In genomic region chr17:57718878-57719277, GRCh38 we compare ENCODE assay signal across 39 cellular contexts. TPM values are rescaled to one million over a fixed set of nuclear protein-coding genes. Genes with fewer than 3 reads are reported as not detected.
"Had no signal": no experiment of that assay in that cellular context is flagged by ENCODE, and none has a peak within 500 bp of the region (broad histone marks: within the 10 kb centered on the region; RNA-seq: fewer than 3 reads in every experiment).

No MANE protein-coding gene starts in this region.

- H3K36me3 ChIP-seq: ascending aorta, cardiac muscle cell had no signal

- H3K27ac ChIP-seq: ascending aorta, cardiac muscle cell, VCaP had no signal

- H3K9me3 ChIP-seq: ascending aorta had no signal

- H3K4me1 ChIP-seq: ascending aorta had no signal

- H3K27me3 ChIP-seq: ascending aorta had no signal

- H3K9me3 Mint-ChIP-seq: activated B cell treated with CpG ODN at 0.5 μM for 24 hours; activated CD4-positive, alpha-beta memory T cell treated with anti-CD3 and anti-CD28 coated beads for 36 hours; activated CD4-positive, alpha-beta T cell treated with anti-CD3 and anti-CD28 coated beads, Interleukin-2, amount 10 ng/mL, durations not matched to agents 24 days and 14 days; activated CD8-positive, alpha-beta T cell treated with anti-CD3 and anti-CD28 coated beads for 36 hours; activated naive CD4-positive, alpha-beta T cell treated with anti-CD3 and anti-CD28 coated beads for 36 hours; activated naive CD4-positive, alpha-beta T cell treated with anti-CD3 and anti-CD28 coated beads, Interleukin-2, amount 50 U/mL, for 72 hours; activated naive CD8-positive, alpha-beta T cell treated with anti-CD3 and anti-CD28 coated beads, Interleukin-2, amount 10 ng/mL, durations not matched to agents 7 days and 5 days; activated naive CD8-positive, alpha-beta T cell treated with anti-CD3 and anti-CD28 coated beads, Interleukin-2, amount 50 U/mL, for 24 hours; activated T-cell treated with anti-CD3 and anti-CD28 coated beads, Interleukin-2, amount 50 U/mL, for 4 hours; activated T-cell treated with anti-CD3 and anti-CD28 coated beads, Interleukin-2, amount 50 U/mL, for 72 hours; activated T-helper 1 cell treated with anti-CD3 and anti-CD28 coated beads, Interleukin-12 subunit alpha, Interleukin-12 subunit beta, Interleukin-2, Interleukin-4 antibody, amounts not matched to agents 30 ng/mL and 10 ng/mL and 1 ng/mL, durations not matched to agents 14 hours and 24 hours and 36 hours; activated T-helper 17 cell treated with anti-CD3 and anti-CD28 coated beads, Interleukin-2, amount 50 U/mL, for 72 hours; central memory CD8-positive, alpha-beta T cell; T-helper 1 cell treated with Interleukin-12 subunit alpha and Interleukin-12 subunit beta and Interleukin-4 antibody, amounts not matched to agents 30 μg/mL and 1 μg/mL, for 36 hours; T-helper 2 cell treated with Interferon-gamma antibody and Interleukin-4, amounts not matched to agents 5 μg/mL and 100 μg/mL, for 36 hours had no signal

- H3K4me3 ChIP-seq: ascending aorta, cardiac muscle cell had no signal

- DNase-seq: activated B cell treated with CpG ODN at 0.5 μM for 24 hours; activated CD4-positive, alpha-beta memory T cell treated with anti-CD3 and anti-CD28 coated beads for 36 hours; activated CD4-positive, alpha-beta T cell treated with anti-CD3 and anti-CD28 coated beads for 4 hours; activated CD4-positive, alpha-beta T cell treated with anti-CD3 and anti-CD28 coated beads, Interleukin-2, amount 10 ng/mL, durations not matched to agents 24 days and 14 days; activated CD4-positive, alpha-beta T cell treated with anti-CD3 and anti-CD28 coated beads, Interleukin-2, amount 50 U/mL, for 1 hour; activated CD4-positive, alpha-beta T cell treated with anti-CD3 and anti-CD28 coated beads, Interleukin-2, amount 50 U/mL, for 4 hours; activated CD4-positive, CD25-positive, alpha-beta regulatory T cell treated with anti-CD3 and anti-CD28 coated beads, Interleukin-2, amount 50 U/mL, for 72 hours; activated CD8-positive, alpha-beta memory T cell treated with anti-CD3 and anti-CD28 coated beads, Interleukin-2, amount 50 U/mL, for 4 hours; activated CD8-positive, alpha-beta T cell treated with anti-CD3 and anti-CD28 coated beads for 36 hours; activated gamma-delta T cell treated with Interleukin-2 at 50 U/mL for 16 hours; activated naive CD4-positive, alpha-beta T cell; activated naive CD4-positive, alpha-beta T cell treated with anti-CD3 and anti-CD28 coated beads for 36 hours; activated naive CD4-positive, alpha-beta T cell treated with anti-CD3 and anti-CD28 coated beads, Interleukin-2, amount 50 U/mL, for 16 hours; activated naive CD8-positive, alpha-beta T cell treated with anti-CD3 and anti-CD28 coated beads, Interleukin-2, amount 10 ng/mL, durations not matched to agents 7 days and 5 days; activated naive CD8-positive, alpha-beta T cell treated with anti-CD3 and anti-CD28 coated beads, Interleukin-2, amount 50 U/mL, for 24 hours; activated T-cell treated with anti-CD3 and anti-CD28 coated beads for 4 hours; activated T-cell treated with anti-CD3 and anti-CD28 coated beads, Interleukin-2, amount 50 U/mL, for 1 hour; activated T-cell treated with anti-CD3 and anti-CD28 coated beads, Interleukin-2, amount 50 U/mL, for 4 hours; activated T-cell treated with anti-CD3 and anti-CD28 coated beads, Interleukin-2, amount 50 U/mL, for 72 hours; amygdala; anterior cingulate cortex; caudate nucleus; cerebellar nuclear complex; T-helper 1 cell; T-helper 2 cell; T-helper 9 cell had no signal

- H3K27ac Mint-ChIP-seq: activated B cell treated with CpG ODN at 0.5 μM for 24 hours; activated CD4-positive, alpha-beta memory T cell treated with anti-CD3 and anti-CD28 coated beads for 36 hours; activated CD4-positive, alpha-beta T cell treated with anti-CD3 and anti-CD28 coated beads, Interleukin-2, amount 10 ng/mL, durations not matched to agents 24 days and 14 days; activated CD8-positive, alpha-beta T cell treated with anti-CD3 and anti-CD28 coated beads for 36 hours; activated naive CD4-positive, alpha-beta T cell treated with anti-CD3 and anti-CD28 coated beads for 36 hours; activated naive CD4-positive, alpha-beta T cell treated with anti-CD3 and anti-CD28 coated beads, Interleukin-2, amount 50 U/mL, for 72 hours; activated naive CD8-positive, alpha-beta T cell treated with anti-CD3 and anti-CD28 coated beads, Interleukin-2, amount 10 ng/mL, durations not matched to agents 7 days and 5 days; activated naive CD8-positive, alpha-beta T cell treated with anti-CD3 and anti-CD28 coated beads, Interleukin-2, amount 50 U/mL, for 24 hours; activated T-cell treated with anti-CD3 and anti-CD28 coated beads, Interleukin-2, amount 50 U/mL, for 72 hours; activated T-helper 1 cell treated with anti-CD3 and anti-CD28 coated beads, Interleukin-12 subunit alpha, Interleukin-12 subunit beta, Interleukin-2, Interleukin-4 antibody, amounts not matched to agents 30 ng/mL and 10 ng/mL and 1 ng/mL, durations not matched to agents 14 hours and 24 hours and 36 hours; activated T-helper 17 cell treated with anti-CD3 and anti-CD28 coated beads, Interleukin-2, amount 50 U/mL, for 72 hours; T-helper 1 cell treated with Interleukin-12 subunit alpha and Interleukin-12 subunit beta and Interleukin-4 antibody, amounts not matched to agents 30 μg/mL and 1 μg/mL, for 36 hours; T-helper 2 cell treated with Interferon-gamma antibody and Interleukin-4, amounts not matched to agents 5 μg/mL and 100 μg/mL, for 36 hours had no signal

- H3K4me1 Mint-ChIP-seq: activated CD4-positive, alpha-beta T cell treated with anti-CD3 and anti-CD28 coated beads, Interleukin-2, amount 10 ng/mL, durations not matched to agents 24 days and 14 days; activated naive CD8-positive, alpha-beta T cell treated with anti-CD3 and anti-CD28 coated beads, Interleukin-2, amount 10 ng/mL, durations not matched to agents 7 days and 5 days; activated T-helper 17 cell treated with anti-CD3 and anti-CD28 coated beads, Interleukin-2, amount 50 U/mL, for 72 hours; central memory CD8-positive, alpha-beta T cell had no signal

- H3K4me3 Mint-ChIP-seq: activated B cell treated with CpG ODN at 0.5 μM for 24 hours; activated CD4-positive, alpha-beta memory T cell treated with anti-CD3 and anti-CD28 coated beads for 36 hours; activated CD4-positive, alpha-beta T cell treated with anti-CD3 and anti-CD28 coated beads, Interleukin-2, amount 10 ng/mL, durations not matched to agents 24 days and 14 days; activated CD8-positive, alpha-beta T cell treated with anti-CD3 and anti-CD28 coated beads for 36 hours; activated naive CD4-positive, alpha-beta T cell treated with anti-CD3 and anti-CD28 coated beads for 36 hours; activated naive CD8-positive, alpha-beta T cell treated with anti-CD3 and anti-CD28 coated beads, Interleukin-2, amount 10 ng/mL, durations not matched to agents 7 days and 5 days; activated naive CD8-positive, alpha-beta T cell treated with anti-CD3 and anti-CD28 coated beads, Interleukin-2, amount 50 U/mL, for 24 hours; activated T-cell treated with anti-CD3 and anti-CD28 coated beads, Interleukin-2, amount 50 U/mL, for 4 hours; activated T-cell treated with anti-CD3 and anti-CD28 coated beads, Interleukin-2, amount 50 U/mL, for 72 hours; activated T-helper 1 cell treated with anti-CD3 and anti-CD28 coated beads, Interleukin-12 subunit alpha, Interleukin-12 subunit beta, Interleukin-2, Interleukin-4 antibody, amounts not matched to agents 30 ng/mL and 10 ng/mL and 1 ng/mL, durations not matched to agents 14 hours and 24 hours and 36 hours; activated T-helper 17 cell treated with anti-CD3 and anti-CD28 coated beads, Interleukin-2, amount 50 U/mL, for 72 hours; brain; central memory CD8-positive, alpha-beta T cell; T-helper 1 cell treated with Interleukin-12 subunit alpha and Interleukin-12 subunit beta and Interleukin-4 antibody, amounts not matched to agents 30 μg/mL and 1 μg/mL, for 36 hours; T-helper 2 cell treated with Interferon-gamma antibody and Interleukin-4, amounts not matched to agents 5 μg/mL and 100 μg/mL, for 36 hours had no signal

- H3K27me3 Mint-ChIP-seq: activated naive CD8-positive, alpha-beta T cell treated with anti-CD3 and anti-CD28 coated beads, Interleukin-2, amount 50 U/mL, for 24 hours had no signal

- H3K36me3 Mint-ChIP-seq: activated CD4-positive, alpha-beta memory T cell treated with anti-CD3 and anti-CD28 coated beads for 36 hours; activated naive CD4-positive, alpha-beta T cell treated with anti-CD3 and anti-CD28 coated beads, Interleukin-2, amount 50 U/mL, for 72 hours; activated naive CD8-positive, alpha-beta T cell treated with anti-CD3 and anti-CD28 coated beads, Interleukin-2, amount 10 ng/mL, durations not matched to agents 7 days and 5 days; brain had no signal

RNA-seq across cellular contexts. Expression of gene CCDC182, which starts 26.2 kb away (rescaled TPM):
- total RNA-seq: activated B cell treated with CpG ODN at 0.5 μM for 24 hours; activated CD4-positive, alpha-beta memory T cell treated with anti-CD3 and anti-CD28 coated beads for 36 hours; activated CD4-positive, alpha-beta T cell treated with anti-CD3 and anti-CD28 coated beads, Interleukin-2, amount 10 ng/mL, durations not matched to agents 24 days and 14 days; activated CD8-positive, alpha-beta memory T cell treated with anti-CD3 and anti-CD28 coated beads for 36 hours; activated CD8-positive, alpha-beta T cell treated with anti-CD3 and anti-CD28 coated beads for 36 hours; activated naive CD4-positive, alpha-beta T cell treated with anti-CD3 and anti-CD28 coated beads for 36 hours; activated naive CD4-positive, alpha-beta T cell treated with anti-CD3 and anti-CD28 coated beads, Interleukin-2, amount 50 U/mL, for 72 hours; activated naive CD8-positive, alpha-beta T cell treated with anti-CD3 and anti-CD28 coated beads, Interleukin-2, amount 10 ng/mL, durations not matched to agents 7 days and 5 days; activated T-cell treated with anti-CD3 and anti-CD28 coated beads, Interleukin-2, amount 50 U/mL, for 4 hours; activated T-cell treated with anti-CD3 and anti-CD28 coated beads, Interleukin-2, amount 50 U/mL, for 72 hours; activated T-helper 1 cell treated with anti-CD3 and anti-CD28 coated beads, Interleukin-12 subunit alpha, Interleukin-12 subunit beta, Interleukin-2, Interleukin-4 antibody, amounts not matched to agents 30 ng/mL and 10 ng/mL and 1 ng/mL, durations not matched to agents 14 hours and 24 hours and 36 hours; activated T-helper 17 cell treated with anti-CD3 and anti-CD28 coated beads, Interleukin-2, amount 50 U/mL, for 72 hours; ascending aorta; bronchial epithelial cell; cardiac muscle cell; chondrocyte had no signal
